ENCODE assay signal across 27 cellular contexts in the genomic region with DNA sequence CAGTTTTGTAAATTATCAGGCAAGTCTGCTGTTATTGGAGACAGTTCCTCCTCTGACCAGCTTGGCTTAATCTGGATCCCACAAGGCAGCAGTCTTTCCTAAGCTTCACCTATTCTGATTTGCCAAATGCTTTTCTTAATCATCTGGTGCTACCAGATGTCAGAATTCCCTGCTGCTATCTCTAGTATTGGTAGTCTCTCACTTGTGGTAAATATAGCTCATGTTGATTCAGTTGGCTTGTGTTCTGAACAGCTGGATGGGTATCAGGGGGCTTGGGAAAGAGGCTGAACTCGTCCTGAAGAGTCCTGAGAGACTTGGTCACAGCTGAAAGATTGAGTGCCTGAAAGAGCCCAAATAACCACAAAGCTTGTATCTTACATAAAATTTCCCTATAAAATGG.
A peak's percentile ranks its signal among the peaks of the same experiment; 100 is the strongest.
DNase-seq lines count a peak whose midpoint lies in the region; TF ChIP-seq lines count a peak whose summit lies in the region.
"Had no signal": no experiment of that assay in that cellular context is flagged by ENCODE, and none has a peak within 500 bp of the region (broad histone marks: within the 10 kb centered on the region; RNA-seq: fewer than 3 reads in every experiment).

No MANE protein-coding gene starts in this region.

- H4K91ac ChIP-seq in neuronal stem cell (ENCODE audit: low read depth, low read length, poor library complexity) = no peak overlapping the region

- WGBS in neuronal stem cell (ENCODE audit: extremely low coverage in 2 of 2, insufficient read length in 2 of 2, insufficient replicate concordance in 1 of 2), 2 donors = no CpG with 5 or more reads among the region's 1 CpG

- no peaks in the 10 kb centered on the region for H3K79me1 ChIP-seq in neuronal stem cell (ENCODE audit: low read depth, low read length)

- H4K8ac ChIP-seq in neuronal stem cell (ENCODE audit: low read depth, low read length) = no peak overlapping the region

- no peaks in the 10 kb centered on the region for H3K79me2 ChIP-seq in osteoblast (ENCODE audit: insufficient read depth, low read length)

- H2BK12ac ChIP-seq in neuronal stem cell (ENCODE audit: low read length) = no peak overlapping the region

- H4K20me1 ChIP-seq in osteoblast (ENCODE audit: insufficient read depth, low read length) = no peaks in the 10 kb centered on the region

- no peaks in the 10 kb centered on the region for H3K36me3 Mint-ChIP-seq in nephron progenitor cell (ENCODE audit: low read depth)
- H3K36me3 Mint-ChIP-seq: mesothelial cell of epicardium; natural killer cell treated with Interleukin-12 subunit alpha and Interleukin-12 subunit beta and Interleukin-15 and Interleukin-18, amount 100 ng/mL, for 72 hours had no signal

- H3K4me1 ChIP-seq in osteoblast (ENCODE audit: insufficient read depth, low read length) (peaks cover 8% of the 10 kb centered on the region), neuronal stem cell (ENCODE audit: control insufficient read depth in 2 of 2, insufficient read depth in 1 of 2, low read depth in 1 of 2, low read length in 2 of 2) (peaks cover 0 to 4% of the 10 kb centered on the region in 2 donors)
- H3K4me1 ChIP-seq: spleen had no signal

- peaks cover 5% of the 10 kb centered on the region for H3K9me3 Mint-ChIP-seq in nephron progenitor cell
- H3K9me3 Mint-ChIP-seq: CD4-positive, alpha-beta T cell; natural killer cell treated with Interleukin-12 subunit alpha and Interleukin-12 subunit beta and Interleukin-15 and Interleukin-18, amount 100 ng/mL, for 72 hours; T-helper 2 cell treated with Interferon-gamma antibody and Interleukin-4, amounts not matched to agents 5 μg/mL and 100 μg/mL, for 36 hours had no signal

- no peak overlapping the region for H2BK15ac ChIP-seq in neuronal stem cell (ENCODE audit: low read length)

- no peaks in the 10 kb centered on the region for H3K36me3 ChIP-seq in osteoblast (ENCODE audit: insufficient read depth, low read length)
- H3K36me3 ChIP-seq in neuronal stem cell (replicated peaks in 1 of 2; ENCODE audit: control insufficient read depth in 2 of 2, insufficient read depth in 2 of 2, low read length in 2 of 2) = no peaks in the 10 kb centered on the region
- H3K36me3 ChIP-seq: brain microvascular endothelial cell, spleen, thoracic aorta had no signal

- H3K9ac ChIP-seq in neuronal stem cell (ENCODE audit: low read depth, low read length, poor library complexity) = no peak overlapping the region

- H3K9me3 ChIP-seq in osteoblast (ENCODE audit: low read depth, low read length) (no peaks in the 10 kb centered on the region), neuronal stem cell (replicated peaks in 1 of 2; ENCODE audit: control insufficient read depth in 2 of 2, insufficient read depth in 1 of 2, low read depth in 1 of 2, low read length in 2 of 2) (no peaks in the 10 kb centered on the region)
- H3K9me3 ChIP-seq: spleen, thoracic aorta had no signal

- H3K4me3 Mint-ChIP-seq in nephron progenitor cell = no peak overlapping the region
- H3K4me3 Mint-ChIP-seq: activated CD4-positive, alpha-beta T cell treated with anti-CD3 and anti-CD28 coated beads, Interleukin-2, amount 10 ng/mL, durations not matched to agents 24 days and 14 days; CD4-positive, alpha-beta T cell; mesothelial cell of epicardium; natural killer cell treated with Interleukin-12 subunit alpha and Interleukin-12 subunit beta and Interleukin-15 and Interleukin-18, amount 100 ng/mL, for 72 hours; T-helper 2 cell treated with Interferon-gamma antibody and Interleukin-4, amounts not matched to agents 5 μg/mL and 100 μg/mL, for 36 hours had no signal

- no peak overlapping the region for H3K4ac ChIP-seq in neuronal stem cell (ENCODE audit: low read length)

- H3K4me3 ChIP-seq in fibroblast of mammary gland (ENCODE audit: control insufficient read depth, low read depth, low read length) (no peak overlapping the region), osteoblast (ENCODE audit: insufficient read depth, low read length) (no peak overlapping the region), neuronal stem cell (ENCODE audit: low read length in 2 of 2) (no peak overlapping the region)
- H3K4me3 ChIP-seq: coronary artery, SK-N-MC, spleen, thoracic aorta had no signal

- H2BK120ac ChIP-seq in neuronal stem cell (ENCODE audit: low read depth, low read length) = no peak overlapping the region

- H2AK5ac ChIP-seq in neuronal stem cell (ENCODE audit: low read depth, low read length) = no peak overlapping the region

- no peak for TF ChIP-seq CTCF in fibroblast of mammary gland (conservative IDR thresholded peaks at IDR 0.05; ENCODE audit: control insufficient read depth, insufficient read depth, low read depth, low read length)
- TF ChIP-seq CTCF in nephron progenitor cell (IDR thresholded peaks at IDR 0.05) = no peak
- TF ChIP-seq CTCF in osteoblast (IDR thresholded peaks at IDR 0.05; ENCODE audit: extremely low read depth, low read depth, low read length) = no peak

- no peaks in the 10 kb centered on the region for H3K27me3 Mint-ChIP-seq in nephron progenitor cell (ENCODE audit: low read depth, poor library complexity)
- H3K27me3 Mint-ChIP-seq: activated CD4-positive, alpha-beta T cell treated with anti-CD3 and anti-CD28 coated beads, Interleukin-2, amount 10 ng/mL, durations not matched to agents 24 days and 14 days; CD4-positive, alpha-beta T cell had no signal

- H3K14ac ChIP-seq in neuronal stem cell (ENCODE audit: low read length) = no peak overlapping the region

- H3K4me2 ChIP-seq in osteoblast (ENCODE audit: insufficient read depth, low read length) (no peak overlapping the region), neuronal stem cell (ENCODE audit: insufficient read depth, low read length, poor library complexity, severe bottlenecking) (no peak overlapping the region)

- H3K27me3 ChIP-seq in osteoblast (ENCODE audit: insufficient read depth, low read length) (no peaks in the 10 kb centered on the region), neuronal stem cell (ENCODE audit: control insufficient read depth in 3 of 3, insufficient read depth in 3 of 3, low read depth in 1 of 3, low read length in 3 of 3) (no peaks in the 10 kb centered on the region)
- H3K27me3 ChIP-seq: brain microvascular endothelial cell, spleen had no signal

- peak; percentile 82 for DNase-seq in DMS 273 (lab: John Stamatoyannopoulos, UW; ENCODE audit: unreplicated experiment)
- peak; percentile 81 for DNase-seq in NCI-H2171 treated with DMSO at 0.1 percent for 48 hours (lab: John Stamatoyannopoulos, UW)
- peak; percentile 18 for DNase-seq in fibroblast of mammary gland (ENCODE audit: low read depth)
- no peak for DNase-seq in nephron progenitor cell
- DNase-seq in NCI-H2196 (lab: John Stamatoyannopoulos, UW; ENCODE audit: unreplicated experiment) = no peak
- no peak for DNase-seq in osteoblast (ENCODE audit: insufficient read length, low spot score, missing footprints)
- DNase-seq in HK-2 (ENCODE audit: unreplicated experiment) = no peak
- DNase-seq in neuronal stem cell (ENCODE audit: low spot score) = no peak
- DNase-seq: ACHN; activated CD4-positive, alpha-beta T cell treated with anti-CD3 and anti-CD28 coated beads, Interleukin-2, amount 10 ng/mL, durations not matched to agents 24 days and 14 days; brain microvascular endothelial cell; CD4-positive, alpha-beta T cell; Kasumi-1; NCI-H1048; NCI-H1930; NCI-H446; NK-92 treated with Interleukin-12 subunit alpha and Interleukin-12 subunit beta, amount 100 ng/mL, for 24 hours; spleen; stimulated activated CD4-positive, alpha-beta T cell treated with anti-CD3 and anti-CD28 coated beads, Interleukin-4, amount 100 ng/mL, for 24 hours; stimulated activated naive CD4-positive, alpha-beta T cell treated with Interleukin-2 at 50 U/mL for 16 hours had no signal

- no peak overlapping the region for H2BK5ac ChIP-seq in neuronal stem cell (ENCODE audit: low read length)

- no peak overlapping the region for H2AFZ ChIP-seq in osteoblast (ENCODE audit: low read length)
- no peak overlapping the region for H2AFZ ChIP-seq in neuronal stem cell (ENCODE audit: low read length)

- H3K27ac Mint-ChIP-seq in nephron progenitor cell = peak overlapping the region; percentile 69
- H3K27ac Mint-ChIP-seq: activated CD4-positive, alpha-beta T cell treated with anti-CD3 and anti-CD28 coated beads, Interleukin-2, amount 10 ng/mL, durations not matched to agents 24 days and 14 days; CD4-positive, alpha-beta T cell; mesothelial cell of epicardium; natural killer cell treated with Interleukin-12 subunit alpha and Interleukin-12 subunit beta and Interleukin-15 and Interleukin-18, amount 100 ng/mL, for 72 hours; T-helper 2 cell treated with Interferon-gamma antibody and Interleukin-4, amounts not matched to agents 5 μg/mL and 100 μg/mL, for 36 hours had no signal

- H3K27ac ChIP-seq in osteoblast (ENCODE audit: low read depth, low read length) (no peak overlapping the region), neuronal stem cell (replicated peaks; ENCODE audit: low read length) (no peak overlapping the region)
- H3K27ac ChIP-seq: brain microvascular endothelial cell, coronary artery, SK-N-MC, spleen, thoracic aorta, VCaP had no signal

- H3K18ac ChIP-seq in neuronal stem cell (ENCODE audit: low read length) = no peak overlapping the region

- H3K23ac ChIP-seq in neuronal stem cell (ENCODE audit: low read depth, low read length, poor library complexity) = no peak overlapping the region

- peaks cover 32% of the 10 kb centered on the region for H3K4me1 Mint-ChIP-seq in nephron progenitor cell
- H3K4me1 Mint-ChIP-seq: activated CD4-positive, alpha-beta T cell treated with anti-CD3 and anti-CD28 coated beads, Interleukin-2, amount 10 ng/mL, durations not matched to agents 24 days and 14 days had no signal

Comparison
In these comparisons a context has a peak if more than half of its experiments do, and no peak if none do; other contexts are left out.
1. DNase-seq: peak in DMS 273 (single experiment), NCI-H2171 treated with DMSO at 0.1 percent for 48 hours (single experiment) and fibroblast of mammary gland (single experiment); none in nephron progenitor cell (single experiment), NCI-H2196 (single experiment), osteoblast (single experiment), HK-2 (single experiment) and neuronal stem cell (single experiment).